Comparison of ENCODE assay signal across 9 cellular contexts in the genomic region with DNA sequence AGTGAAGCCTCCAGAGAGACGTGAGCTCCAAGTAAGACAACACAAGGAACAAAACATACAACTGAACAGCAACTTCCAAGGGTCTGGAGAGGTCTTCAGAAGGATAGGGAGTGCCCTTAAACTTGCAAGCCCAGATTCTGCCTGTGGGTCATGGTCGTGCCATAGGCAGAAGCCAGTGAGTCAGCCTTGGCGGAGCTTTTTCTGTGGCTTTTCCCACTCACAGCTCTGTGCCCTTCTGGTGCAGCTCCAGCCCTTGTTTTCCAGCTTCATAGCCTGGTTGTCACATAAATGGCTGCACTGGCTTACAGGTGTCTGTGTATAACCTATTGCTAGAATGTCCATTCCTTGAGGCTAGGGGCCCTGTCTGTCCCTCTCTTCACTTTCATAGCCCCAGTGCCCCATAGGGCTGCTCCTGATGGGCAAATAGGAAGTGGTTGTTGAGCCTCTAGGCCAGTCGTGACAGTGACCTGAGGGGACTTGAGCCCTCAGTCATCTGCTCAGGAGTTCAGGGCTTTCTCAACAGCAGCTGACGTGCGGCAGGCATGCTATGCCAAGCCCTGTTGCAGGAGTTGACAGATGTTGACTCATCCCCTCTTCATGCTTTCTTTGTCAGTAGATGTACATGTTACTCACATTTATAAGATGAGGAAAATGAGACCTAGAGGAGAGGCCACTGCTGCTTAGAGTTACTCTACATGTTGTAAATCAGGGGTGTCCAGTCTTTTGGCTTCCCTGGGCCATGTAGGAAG. TPM values are rescaled to one million over a fixed set of nuclear protein-coding genes. Genes with fewer than 3 reads are reported as not detected.
DNase-seq lines count a peak whose midpoint lies in the region; ATAC-seq, FAIRE-seq and TF ChIP-seq lines count a peak whose summit lies in the region.
"Had no signal": no experiment of that assay in that cellular context is flagged by ENCODE, and none has a peak within 500 bp of the region (broad histone marks: within the 10 kb centered on the region; RNA-seq: fewer than 3 reads in every experiment).

No MANE protein-coding gene starts in this region.

- POLR2A ChIA-PET in AG04450 (lab: Yijun Ruan, JAX) = no interaction called here
- POLR2A ChIA-PET in K562 (lab: Yijun Ruan, JAX) = interaction anchor here (0.6 to 39.5 kb wide), 6 partner anchors 10 to 1425 kb away, joined by 3 to 1693 read pairs (median 4); no protein-coding TSS in a partner anchor

- H3K9me1 ChIP-seq in K562 (ENCODE audit: control insufficient read depth, insufficient read depth, low read length) = peaks cover 27% of the 10 kb centered on the region

- no peaks in the 10 kb centered on the region; the same call in 1 of the 3 replicates for H3K36me3 Mint-ChIP-seq in GM23338 (ENCODE audit: low read depth)
- peaks cover 9% of the 10 kb centered on the region for H3K36me3 Mint-ChIP-seq in memory B cell

- H3K9me2 ChIP-seq in GM23338 (ENCODE audit: insufficient read depth) = no peaks in the 10 kb centered on the region

- H2AFZ ChIP-seq in GM23338 (no peak overlapping the region), K562 (ENCODE audit: low read depth, low read length) (no peak overlapping the region)

- H3K4me2 ChIP-seq in GM23338 (no peak overlapping the region), K562 (ENCODE audit: insufficient read depth, low read length) (no peak overlapping the region)

- TF ChIP-seq CTCF in AG04450 (IDR thresholded peaks at IDR 0.05; ENCODE audit: low read depth, low read length) (no peak), GM23338 (conservative IDR thresholded peaks at IDR 0.05; ENCODE audit: low read depth in 2 of 2) (no peak), K562 (IDR thresholded peaks at IDR 0.05 in 2 of 3, conservative IDR thresholded peaks at IDR 0.05 in 1 of 3; ENCODE audit: insufficient read depth in 2 of 3, low read depth in 1 of 3, low read length in 3 of 3) (no peak)

- H3K27ac ChIP-seq in AG04450 (ENCODE audit: low read depth, low read length) (peak overlapping the region; percentile 89), GM23338 (ENCODE audit: low read depth) (no peak overlapping the region), K562 (ENCODE audit: extremely low read depth, low read depth, low read length) (no peak overlapping the region)

- no peaks in the 10 kb centered on the region for H3K9me3 ChIP-seq in AG04450 (ENCODE audit: control insufficient read depth, insufficient read depth, low read length)
- no peaks in the 10 kb centered on the region for H3K9me3 ChIP-seq in K562 (replicated peaks; ENCODE audit: control insufficient read depth, insufficient read depth, low read depth, low read length)

- H3K4me1 ChIP-seq in GM23338 (ENCODE audit: insufficient read depth) (peaks cover 15% of the 10 kb centered on the region), K562 (replicated peaks in 1 of 2; ENCODE audit: control insufficient read depth in 2 of 2, insufficient read depth in 2 of 2, low read length in 2 of 2) (peaks cover 23 to 25% of the 10 kb centered on the region in 2 experiments)

- in situ Hi-C loops in K562 (cut with MboI) = no loop called here

- peaks cover 36% of the 10 kb centered on the region for H4K20me1 ChIP-seq in GM23338 (replicated peaks; ENCODE audit: insufficient read depth)
- peaks cover 68% of the 10 kb centered on the region for H4K20me1 ChIP-seq in K562 (replicated peaks; ENCODE audit: control insufficient read depth, insufficient read depth, low read length)

- H3K9me3 Mint-ChIP-seq in GM23338 (no peaks in the 10 kb centered on the region), memory B cell (no peaks in the 10 kb centered on the region)

- H3K27me3 Mint-ChIP-seq in GM23338 (ENCODE audit: insufficient read depth, low read depth, poor library complexity) (peaks cover 14% of the 10 kb centered on the region), memory B cell (no peaks in the 10 kb centered on the region)

- 0 out of 2 replicates have a peak overlapping the region, but pooled peaks have one; percentile 21 for H3K27ac Mint-ChIP-seq in GM23338
- H3K27ac Mint-ChIP-seq in memory B cell = peak overlapping the region; percentile 45

- no peak overlapping the region for H3K4me3 ChIP-seq in AG04450 (ENCODE audit: low read depth, low read length)
- no peak overlapping the region for H3K4me3 ChIP-seq in GM23338
- no peak overlapping the region for H3K4me3 ChIP-seq in K562

- CTCF ChIA-PET in AG04450 (lab: Charles Lee) = interaction anchor here (0.6 to 1.0 kb wide), 2 partner anchors 17 to 97 kb away, joined by 3 to 4 read pairs; no protein-coding TSS in a partner anchor
- CTCF ChIA-PET in K562 (lab: Yijun Ruan, JAX; ENCODE audit: low intra/inter-chr PET ratio) = no interaction called here

- H3K4me3 Mint-ChIP-seq in GM23338 (no peak overlapping the region), memory B cell (no peak overlapping the region)

- TF ChIP-seq POLR2A in K562 (conservative IDR thresholded peaks at IDR 0.05) = no peak

- H3K9ac ChIP-seq in K562 (ENCODE audit: insufficient read depth in 1 of 2, low read depth in 2 of 2, low read length in 2 of 2) = peak overlapping the region in 1 of 2 experiments; percentile 17; a peak in 1 of 4 replicates

- peak; percentile 63 for DNase-seq in AG04450 (ENCODE audit: low read depth, low spot score)
- no peak for DNase-seq in GM23338 (ENCODE audit: low spot score)
- DNase-seq in K562 (ENCODE audit: extremely low read depth in 1 of 4, low spot score in 3 of 4) = no peak
- DNase-seq in memory B cell (ENCODE audit: low spot score in 2 of 2) = no peak
- no peak for DNase-seq in NCI-H2081 (lab: John Stamatoyannopoulos, UW)
- no peak for DNase-seq in DMS79 treated with DMSO at 0.1 percent for 48 hours (lab: John Stamatoyannopoulos, UW)
- DNase-seq: NCI-H69 had no signal

- no peak for FAIRE-seq in K562 (lab: Jason Lieb, UNC)

- peaks cover 98% of the 10 kb centered on the region for H3K79me2 ChIP-seq in GM23338 (replicated peaks; ENCODE audit: insufficient read depth)
- H3K79me2 ChIP-seq in K562 (ENCODE audit: control insufficient read depth, insufficient read depth, low read length) = peaks cover 93% of the 10 kb centered on the region

- no peak for ATAC-seq in GM23338
- ATAC-seq in K562 = no peak
- ATAC-seq in memory B cell (ENCODE audit: low read depth) = no peak
- ATAC-seq in HG02852 (IDR thresholded peaks at IDR 0.05; ENCODE audit: unreplicated experiment) = no peak
- ATAC-seq in GM19324 (IDR thresholded peaks at IDR 0.05; ENCODE audit: low FRiP score, unreplicated experiment) = no peak

- BruUV-seq in K562 (replicated peaks; lab: Mats Ljungman, UMichigan) = no TSS peak

- H3K4me1 Mint-ChIP-seq in GM23338 (peaks cover 13% of the 10 kb centered on the region), memory B cell (peaks cover 39% of the 10 kb centered on the region)

- H3K27me3 ChIP-seq in AG04450 (ENCODE audit: control insufficient read depth, insufficient read depth, low read length) (no peaks in the 10 kb centered on the region), GM23338 (ENCODE audit: insufficient read depth) (no peaks in the 10 kb centered on the region), K562 (ENCODE audit: control insufficient read depth in 2 of 2, insufficient read depth in 2 of 2, low read length in 2 of 2) (no peaks in the 10 kb centered on the region)

- no peaks in the 10 kb centered on the region for H3K36me3 ChIP-seq in GM23338 (ENCODE audit: insufficient read depth)
- H3K36me3 ChIP-seq in K562 (ENCODE audit: control insufficient read depth, insufficient read depth, low read length) = peaks cover 82% of the 10 kb centered on the region

- no peaks in the 10 kb centered on the region for H3F3A ChIP-seq in GM23338 (replicated peaks; ENCODE audit: low read depth)

- intact Hi-C loops in K562 (cut with micrococcal nuclease) = no loop called here

- TF ChIP-seq RAD21 in K562 (CRISPR knock-in tag; conservative IDR thresholded peaks at IDR 0.05 in 1 of 2, IDR thresholded peaks at IDR 0.05 in 1 of 2) = no peak

- WGBS in K562 (ENCODE audit: insufficient coverage, low coverage, missing lambda C conversion rate) = 76% methylated on average over 6 of the region's 6 CpGs

- no peak for TF ChIP-seq EP300 in K562 (IDR thresholded peaks at IDR 0.05; ENCODE audit: low read length)

RNA-seq across cellular contexts. Expression of a gene that starts 7.4 kb away (rescaled TPM):
- polyA plus RNA-seq in AG04450 (2011; rRNA removed) (17.3 and 25.4 TPM in 2 replicates), GM23338 (2016; fragmentation: Nextera tagmentation; extraction: Ambion mirVana) (27.7 and 29.2 TPM in 2 replicates), K562 (2011; rRNA removed) (40.4 and 111 TPM in 2 replicates), K562 (2014; fragmentation: Illumina TruSeq; extraction: Trizol) (76.0 and 122 TPM in 2 replicates), K562 (2014; fragmentation: Nextera tagmentation; extraction: Ambion mirVana) (1 to 10 TPM; 4.0 to 5.2 TPM), K562 (2014; rRNA removed) (102 and 130 TPM in 2 replicates)
- 43.3 and 49.2 TPM in 2 replicates for polyA minus RNA-seq in AG04450 (2011; rRNA and poly(A)+ RNA removed)
- total RNA-seq in GM23338 (2014; rRNA removed; shearing (Covaris generic)) = 32.0 and 43.5 TPM in 2 replicates
- total RNA-seq in K562 (2011; cell fraction: chromatin; rRNA removed; ENCODE audit: low replicate concordance) = 482 and 971 TPM in 2 replicates
- total RNA-seq in K562 (2011; cell fraction: nucleolus; rRNA removed) = 663 TPM in 2 replicates
- 469 and 476 TPM in 2 replicates for total RNA-seq in K562 (2011; cell fraction: nucleoplasm; rRNA removed)
- total RNA-seq in K562 (2014; rRNA removed) (72.6 and 103 TPM in 2 replicates), K562 (2014; rRNA removed; fragmentation: Illumina TruSeq; extraction: Trizol) (26.1 and 26.4 TPM in 2 replicates), K562 (2015; rRNA removed; fragmentation: Illumina TruSeq; extraction: Trizol) (59.2 and 60.1 TPM in 2 replicates), K562 (2021) (264 and 271 TPM in 2 replicates)
- polyA plus RNA-seq in K562 (2011; cell fraction: cytosol; rRNA removed) = 75.5 and 117 TPM in 2 replicates
- 369 and 471 TPM in 2 replicates for polyA plus RNA-seq in K562 (2011; cell fraction: nucleus; rRNA removed)
- polyA plus RNA-seq in K562 (2012) = 148 and 229 TPM in 2 replicates
- 98.8 and 108 TPM in 2 replicates for polyA minus RNA-seq in K562 (2011; rRNA and poly(A)+ RNA removed)
- 188 and 326 TPM in 2 replicates for polyA minus RNA-seq in K562 (2011; cell fraction: cytosol; rRNA and poly(A)+ RNA removed)
- polyA minus RNA-seq in K562 (2011; cell fraction: nucleus; rRNA and poly(A)+ RNA removed) = 310 and 409 TPM in 2 replicates

RNA-seq across cellular contexts. Expression of a gene that starts 19.2 kb away (rescaled TPM):
- 30.2 and 33.2 TPM in 2 replicates for polyA plus RNA-seq in AG04450 (2011; rRNA removed)
- polyA minus RNA-seq in AG04450 (2011; rRNA and poly(A)+ RNA removed) = 35.1 and 39.0 TPM in 2 replicates
- total RNA-seq in GM23338 (2014; rRNA removed; shearing (Covaris generic)) = 12.1 and 16.0 TPM in 2 replicates
- 2.4 and 2.8 TPM in 2 replicates for polyA plus RNA-seq in GM23338 (2016; fragmentation: Nextera tagmentation; extraction: Ambion mirVana)
- 116 and 152 TPM in 2 replicates for total RNA-seq in K562 (2011; cell fraction: chromatin; rRNA removed; ENCODE audit: low replicate concordance)
- total RNA-seq in K562 (2011; cell fraction: nucleolus; rRNA removed) = 68.5 and 75.0 TPM in 2 replicates
- total RNA-seq in K562 (2011; cell fraction: nucleoplasm; rRNA removed) = 88.1 and 101 TPM in 2 replicates
- total RNA-seq in K562 (2014; rRNA removed) = 15.1 and 15.6 TPM in 2 replicates
- 13.5 and 15.3 TPM in 2 replicates for total RNA-seq in K562 (2014; rRNA removed; fragmentation: Illumina TruSeq; extraction: Trizol)
- 15.2 and 15.7 TPM in 2 replicates for total RNA-seq in K562 (2015; rRNA removed; fragmentation: Illumina TruSeq; extraction: Trizol)
- total RNA-seq in K562 (2021) = 20.1 and 21.1 TPM in 2 replicates
- 25.6 and 43.0 TPM in 2 replicates for polyA plus RNA-seq in K562 (2011; rRNA removed)
- polyA plus RNA-seq in K562 (2011; cell fraction: cytosol; rRNA removed) = 24.5 and 36.2 TPM in 2 replicates
- polyA plus RNA-seq in K562 (2011; cell fraction: nucleus; rRNA removed) = 73.7 and 92.5 TPM in 2 replicates
- 15.0 and 42.6 TPM in 2 replicates for polyA plus RNA-seq in K562 (2012)
- 15.4 and 16.5 TPM in 2 replicates for polyA plus RNA-seq in K562 (2014; fragmentation: Illumina TruSeq; extraction: Trizol)
- 1 to 10 TPM; 1.3 to 1.8 TPM for polyA plus RNA-seq in K562 (2014; fragmentation: Nextera tagmentation; extraction: Ambion mirVana)
- 15.8 and 18.6 TPM in 2 replicates for polyA plus RNA-seq in K562 (2014; rRNA removed)
- polyA minus RNA-seq in K562 (2011; rRNA and poly(A)+ RNA removed) = 24.1 and 42.3 TPM in 2 replicates
- polyA minus RNA-seq in K562 (2011; cell fraction: cytosol; rRNA and poly(A)+ RNA removed) = 13.4 and 21.4 TPM in 2 replicates
- 36.2 and 65.9 TPM in 2 replicates for polyA minus RNA-seq in K562 (2011; cell fraction: nucleus; rRNA and poly(A)+ RNA removed)
